Comparison of ENCODE assay signal across 8 cellular contexts in the genomic region with DNA sequence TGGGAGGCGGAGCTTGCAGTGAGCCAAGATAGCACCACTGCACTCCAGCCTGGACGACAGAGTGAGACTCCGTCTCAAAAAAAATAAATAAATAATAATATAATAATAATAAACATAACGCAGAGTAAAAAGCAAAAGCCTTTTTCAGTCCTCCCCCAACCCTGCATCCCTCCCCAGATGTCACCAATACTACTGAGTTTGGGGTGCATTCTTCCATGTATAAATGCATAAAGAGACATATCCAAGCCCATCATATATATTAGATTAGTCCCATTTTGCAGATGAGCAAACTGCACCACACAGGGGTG. TPM values are rescaled to one million over a fixed set of nuclear protein-coding genes. Genes with fewer than 3 reads are reported as not detected.
DNase-seq lines count a peak whose midpoint lies in the region; ATAC-seq and TF ChIP-seq lines count a peak whose summit lies in the region.

No MANE protein-coding gene starts in this region.

- H3K27ac ChIP-seq in GM23248 (peak overlapping the region; percentile 76), rectal smooth muscle tissue (ENCODE audit: low read depth, low read length) (peak overlapping the region; percentile 66)

- DNase-seq in GM23248 (no peak), T-helper 17 cell (no peak), fibroblast of mammary gland (ENCODE audit: low read depth) (no peak), cortex of kidney (lab: John Stamatoyannopoulos, UW) (no peak), SHP77 treated with DMSO at 0.1 percent for 48 hours (lab: John Stamatoyannopoulos, UW) (no peak), mucosa of descending colon (no peak), hippocampal formation (lab: John Stamatoyannopoulos, UW) (no peak)

- H3K4me3 ChIP-seq in GM23248 (peak overlapping the region; percentile 70), fibroblast of mammary gland (ENCODE audit: control insufficient read depth, low read depth, low read length) (peak overlapping the region; percentile 52), rectal smooth muscle tissue (ENCODE audit: low read length) (peak overlapping the region; percentile 67), mucosa of descending colon (no peak overlapping the region)

- H3K9me3 ChIP-seq in GM23248 (ENCODE audit: low read depth): no peaks in the 10 kb centered on the region
- H3K9me3 ChIP-seq in T-helper 17 cell (ENCODE audit: control insufficient read depth, low read length, poor library complexity, severe bottlenecking): no peaks in the 10 kb centered on the region
- no peaks in the 10 kb centered on the region for H3K9me3 ChIP-seq in mucosa of descending colon

- in situ Hi-C loops in GM23248 (cut with MboI): no loop called here

- no peak overlapping the region for H3K27ac Mint-ChIP-seq in T-helper 17 cell

- peaks cover 43% of the 10 kb centered on the region for H3K4me1 ChIP-seq in GM23248 (ENCODE audit: insufficient read depth)
- H3K4me1 ChIP-seq in rectal smooth muscle tissue (ENCODE audit: control insufficient read depth, insufficient read depth, low read length): no peaks in the 10 kb centered on the region
- peaks cover 13% of the 10 kb centered on the region for H3K4me1 ChIP-seq in mucosa of descending colon (ENCODE audit: low read depth)

- no peaks in the 10 kb centered on the region for H3K9me2 ChIP-seq in GM23248 (ENCODE audit: insufficient read depth)

- H3K27me3 Mint-ChIP-seq in T-helper 17 cell: peaks cover 21% of the 10 kb centered on the region

- ATAC-seq in T-helper 17 cell: no peak
- no peak for ATAC-seq in mucosa of descending colon

- H4K20me1 ChIP-seq in GM23248 (ENCODE audit: insufficient read depth): no peaks in the 10 kb centered on the region

- no peaks in the 10 kb centered on the region for H3K36me3 Mint-ChIP-seq in T-helper 17 cell (ENCODE audit: low read depth)

- TF ChIP-seq CTCF in fibroblast of mammary gland (conservative IDR thresholded peaks at IDR 0.05; ENCODE audit: control insufficient read depth, insufficient read depth, low read depth, low read length) (no peak), mucosa of descending colon (IDR thresholded peaks at IDR 0.05) (no peak)

- H3K79me2 ChIP-seq in GM23248 (ENCODE audit: insufficient read depth): no peaks in the 10 kb centered on the region

- peak overlapping the region; percentile 57 for H2AFZ ChIP-seq in GM23248

- peaks cover 13% of the 10 kb centered on the region for H3K4me1 Mint-ChIP-seq in T-helper 17 cell

- no peaks in the 10 kb centered on the region for H3K27me3 ChIP-seq in GM23248 (replicated peaks; ENCODE audit: insufficient read depth)
- H3K27me3 ChIP-seq in rectal smooth muscle tissue (ENCODE audit: control insufficient read depth, insufficient read depth, low read length): peaks cover 4% of the 10 kb centered on the region

- WGBS in GM23248 (ENCODE audit: low coverage in 1 of 2, low lambda C conversion rate in 2 of 2, missing lambda C conversion rate in 2 of 2), 2 experiments: 77 to 100% methylated on average over 2 to 4 of the region's 4 CpGs

- H3K4me2 ChIP-seq in GM23248 (ENCODE audit: unreplicated experiment): peak overlapping the region; percentile 55

- no peaks in the 10 kb centered on the region for H3K36me3 ChIP-seq in GM23248 (ENCODE audit: low read depth)
- H3K36me3 ChIP-seq in rectal smooth muscle tissue (ENCODE audit: control insufficient read depth, insufficient read depth, low read length): no peaks in the 10 kb centered on the region
- no peaks in the 10 kb centered on the region for H3K36me3 ChIP-seq in mucosa of descending colon (ENCODE audit: low read depth)

- H3K4me3 Mint-ChIP-seq in T-helper 17 cell: peak overlapping the region; percentile 85

- peaks cover 34% of the 10 kb centered on the region for H3F3A ChIP-seq in GM23248 (ENCODE audit: insufficient read depth)

- intact Hi-C loops in mucosa of descending colon (cut with DNase I, micrococcal nuclease): no loop called here

- peak overlapping the region; percentile 85 for H3K9ac ChIP-seq in GM23248
- H3K9ac ChIP-seq in rectal smooth muscle tissue (ENCODE audit: low read length): no peak overlapping the region

RNA-seq across cellular contexts. Expression of a gene that starts 0.9 kb away (rescaled TPM):
- total RNA-seq in GM23248 (2014; rRNA removed; shearing (Covaris generic)): 27.6 and 27.9 TPM in 2 replicates
- 45.4 TPM in 2 replicates for polyA plus RNA-seq in GM23248 (2016; fragmentation: Nextera tagmentation; extraction: Ambion mirVana)
- total RNA-seq in T-helper 17 cell: 1 to 10 TPM in 1 of 2 donors, under 1 TPM in 1; 0.39 to 1.6 TPM
- 10 to 100 TPM in 2 of 3 donors, 1 to 10 TPM in 1; 3.4 to 37.1 (median 10.2) TPM for total RNA-seq in mucosa of descending colon

RNA-seq across cellular contexts. Expression of a gene that starts 31.1 kb away (rescaled TPM):
- total RNA-seq in GM23248 (2014; rRNA removed; shearing (Covaris generic)): 307 and 310 TPM in 2 replicates
- 79.0 and 84.7 TPM in 2 replicates for polyA plus RNA-seq in GM23248 (2016; fragmentation: Nextera tagmentation; extraction: Ambion mirVana)
- total RNA-seq in T-helper 17 cell (1,000 to 10,000 TPM in 1 of 2 donors, 100 to 1,000 TPM in 1; 776 to 1,091 TPM), mucosa of descending colon (100 to 1,000 TPM; 221 to 258 (median 236) TPM)

RNA-seq across cellular contexts. Expression of a gene that starts 32.7 kb away (rescaled TPM):
- not detected in 2 replicates for total RNA-seq in GM23248 (2014; rRNA removed; shearing (Covaris generic))
- 0.49 and 0.71 TPM in 2 replicates for polyA plus RNA-seq in GM23248 (2016; fragmentation: Nextera tagmentation; extraction: Ambion mirVana)
- total RNA-seq in T-helper 17 cell (1 to 10 TPM in 1 of 2 donors, not detected in 1; 1.1 TPM), mucosa of descending colon (not detected)

RNA-seq across cellular contexts. Expression of a gene that starts 40.4 kb away (rescaled TPM):
- total RNA-seq in GM23248 (2014; rRNA removed; shearing (Covaris generic)): 133 and 160 TPM in 2 replicates
- 282 and 291 TPM in 2 replicates for polyA plus RNA-seq in GM23248 (2016; fragmentation: Nextera tagmentation; extraction: Ambion mirVana)
- total RNA-seq in T-helper 17 cell (under 1 TPM; 0.25 to 0.70 TPM), mucosa of descending colon (10 to 100 TPM in 1 of 3 donors, 1 to 10 TPM in 2; 3.4 to 11.0 (median 8.8) TPM)
